Comparison of ENCODE assay signal across 15 cellular contexts in genomic region chr11:19844806-19845205, GRCh38.
DNase-seq lines count a peak whose midpoint lies in the region; ATAC-seq, FAIRE-seq and TF ChIP-seq lines count a peak whose summit lies in the region.
"Had no signal": no experiment of that assay in that cellular context is flagged by ENCODE, and none has a peak within 500 bp of the region (broad histone marks: within the 10 kb centered on the region; RNA-seq: fewer than 3 reads in every experiment).

No MANE protein-coding gene starts in this region.

- no peak overlapping the region for H3K4me3 ChIP-seq in PC-3 (ENCODE audit: low read length)
- H3K4me3 ChIP-seq: BLaER1, SK-N-MC had no signal

- H3K9me2 ChIP-seq in PC-3 (replicated peaks; ENCODE audit: low read length): no peaks in the 10 kb centered on the region

- BruUV-seq in PC-3 (replicated peaks; lab: Mats Ljungman, UMichigan): TSS peak; percentile 10

- no peak overlapping the region for H2AFZ ChIP-seq in PC-3 (ENCODE audit: low read length)

- no peak overlapping the region for H3K4me2 ChIP-seq in PC-3 (ENCODE audit: low read length)
- H3K4me2 ChIP-seq: BLaER1 had no signal

- intact Hi-C loops in PC-3 (cut with micrococcal nuclease): no loop called here

- no peak for TF ChIP-seq CTCF in PC-3 (conservative IDR thresholded peaks at IDR 0.05; ENCODE audit: low read depth, low read length)

- peaks cover 7% of the 10 kb centered on the region for H3K4me1 ChIP-seq in PC-3 (ENCODE audit: insufficient read depth, low read length)
- H3K4me1 ChIP-seq: BLaER1 had no signal

- DNase-seq in PC-3 (no peak), dermis microvascular lymphatic vessel endothelial cell (ENCODE audit: low read depth in 2 of 2) (peak; percentile 56 to 68), medulla oblongata (ENCODE audit: extremely low spot score) (peak; percentile 89), GM19238 (ENCODE audit: insufficient read length, low spot score) (no peak), mesenteric fat pad (ENCODE audit: low spot score) (no peak), GM12892 (ENCODE audit: insufficient read length) (no peak)
- DNase-seq: CD8-positive, alpha-beta memory T cell; DMS 273 treated with DMSO at 0.1 percent for 48 hours; H9; NCI-H1436 treated with DMSO at 0.1 percent for 48 hours; NCI-H2081; NCI-H524 had no signal

- H3K27ac ChIP-seq in PC-3 (ENCODE audit: low read length): no peak overlapping the region
- H3K27ac ChIP-seq: BLaER1, SK-N-MC had no signal

- H3K9ac ChIP-seq in PC-3 (ENCODE audit: low read length): no peak overlapping the region
- H3K9ac ChIP-seq: BLaER1 had no signal

- no peak for FAIRE-seq in GM12892 (lab: Jason Lieb, UNC)

- H3K9me3 ChIP-seq in PC-3 (ENCODE audit: low read length): no peaks in the 10 kb centered on the region
- H3K9me3 ChIP-seq: BLaER1 had no signal

- CTCF ChIA-PET in PC-3 (lab: Charles Lee): no interaction called here

- no peaks in the 10 kb centered on the region for H4K20me1 ChIP-seq in PC-3 (ENCODE audit: low read length)
- H4K20me1 ChIP-seq: BLaER1 had no signal

- H3K36me3 ChIP-seq in PC-3 (ENCODE audit: low read depth, low read length): no peaks in the 10 kb centered on the region; the same call in 1 of the 2 replicates
- H3K36me3 ChIP-seq: BLaER1 had no signal

- POLR2A ChIA-PET in PC-3 (lab: Charles Lee; ENCODE audit: unreplicated experiment): no interaction called here

- no peaks in the 10 kb centered on the region for H3K27me3 ChIP-seq in PC-3 (ENCODE audit: low read length)
- H3K27me3 ChIP-seq: BLaER1 had no signal

- ATAC-seq in PC-3 (no peak), GM21723 (IDR thresholded peaks at IDR 0.05; ENCODE audit: unreplicated experiment) (no peak)

- H3K79me2 ChIP-seq in PC-3 (ENCODE audit: low read length): no peaks in the 10 kb centered on the region

- H3F3A ChIP-seq in PC-3 (ENCODE audit: low read length, unreplicated experiment): no peaks in the 10 kb centered on the region

- no peak for TF ChIP-seq POLR2A in GM12892 (IDR thresholded peaks at IDR 0.05; ENCODE audit: low read depth, low read length)

Comparison
In these comparisons a context has a peak if more than half of its experiments do, and no peak if none do; other contexts are left out.
1. DNase-seq: peak in dermis microvascular lymphatic vessel endothelial cell (2 of 2) and medulla oblongata (single experiment); none in PC-3 (single experiment), GM19238 (single experiment), mesenteric fat pad (single experiment) and GM12892 (single experiment).